In genomic region chr4:52266537-52267137, GRCh38 we compare ENCODE assay signal across 23 cellular contexts.
DNase-seq lines count a peak whose midpoint lies in the region; ATAC-seq and TF ChIP-seq lines count a peak whose summit lies in the region.
"Had no signal": no experiment of that assay in that cellular context is flagged by ENCODE, and none has a peak within 500 bp of the region (broad histone marks: within the 10 kb centered on the region; RNA-seq: fewer than 3 reads in every experiment).

No MANE protein-coding gene starts in this region.

- no peak overlapping the region for H3K4me2 ChIP-seq in GM23338
- no peak overlapping the region for H3K4me2 ChIP-seq in neural progenitor cell

- no peaks in the 10 kb centered on the region for H3K9me3 ChIP-seq in body of pancreas
- H3K9me3 ChIP-seq in neural progenitor cell (ENCODE audit: low read depth), result no peaks in the 10 kb centered on the region
- H3K9me3 ChIP-seq: gastroesophageal sphincter had no signal

- no peak for ATAC-seq in GM23338
- ATAC-seq in body of pancreas, result peak; percentile 56
- no peak for ATAC-seq in HG03108 (IDR thresholded peaks at IDR 0.05; ENCODE audit: unreplicated experiment)
- ATAC-seq in GM21528 (IDR thresholded peaks at IDR 0.05; ENCODE audit: low FRiP score, unreplicated experiment), result no peak
- ATAC-seq: activated CD8-positive, alpha-beta T cell treated with anti-CD3 and anti-CD28 coated beads, Interleukin-2, amount 10 ng/mL, durations not matched to agents 7 days and 5 days; stimulated activated naive CD8-positive, alpha-beta T cell treated with anti-CD3 and anti-CD28 coated beads, Interleukin-15, Interleukin-2, amounts not matched to agents 100 U/mL and 50 U/mL, for 24 hours had no signal

- DNase-seq in NCI-H146 (lab: John Stamatoyannopoulos, UW) (peak; percentile 33), NCI-H146 treated with DMSO at 0.1 percent for 48 hours (lab: John Stamatoyannopoulos, UW; ENCODE audit: unreplicated experiment) (no peak), GM23338 (ENCODE audit: low spot score) (no peak), body of pancreas (peak; percentile 60 to 82 (median 63)), neural progenitor cell (ENCODE audit: low spot score) (no peak)
- no peak for DNase-seq in activated CD4-positive, alpha-beta T cell treated with anti-CD3 and anti-CD28 coated beads, Interleukin-2, amount 50 U/mL, for 48 hours
- DNase-seq: activated CD4-positive, alpha-beta T cell treated with anti-CD3 and anti-CD28 coated beads for 1 hour; activated CD8-positive, alpha-beta T cell treated with anti-CD3 and anti-CD28 coated beads, Interleukin-2, amount 10 ng/mL, durations not matched to agents 7 days and 5 days; activated naive CD4-positive, alpha-beta T cell treated with anti-CD3 and anti-CD28 coated beads, Interleukin-2, amount 10 ng/mL, durations not matched to agents 7 days and 5 days; brain microvascular endothelial cell; COR-L47; mammary epithelial cell; NCI-H1105 treated with DMSO at 0.1 percent for 48 hours; NCI-H2081 treated with DMSO at 0.1 percent for 48 hours; nephron progenitor cell; retina; stimulated activated CD4-positive, alpha-beta T cell treated with anti-CD3 and anti-CD28 coated beads, Interleukin-2, amount 100 ng/mL, for 24 hours; stimulated activated naive CD8-positive, alpha-beta T cell treated with anti-CD3 and anti-CD28 coated beads, Interleukin-15, Interleukin-2, amounts not matched to agents 100 U/mL and 50 U/mL, for 24 hours had no signal

- H3K4me1 Mint-ChIP-seq in GM23338 (peaks cover 17% of the 10 kb centered on the region; the same call in 2 of the 3 replicates), neural progenitor cell (peaks cover 4% of the 10 kb centered on the region)
- H3K4me1 Mint-ChIP-seq: activated naive CD4-positive, alpha-beta T cell treated with anti-CD3 and anti-CD28 coated beads, Interleukin-2, amount 10 ng/mL, durations not matched to agents 7 days and 5 days had no signal

- peaks cover 23% of the 10 kb centered on the region for H3K4me1 ChIP-seq in GM23338 (ENCODE audit: insufficient read depth)
- peaks cover 13% of the 10 kb centered on the region for H3K4me1 ChIP-seq in body of pancreas
- no peaks in the 10 kb centered on the region for H3K4me1 ChIP-seq in neural progenitor cell

- TF ChIP-seq POLR2A in body of pancreas (IDR thresholded peaks at IDR 0.05), result no peak

- H3K4me3 Mint-ChIP-seq in GM23338 (no peak overlapping the region), neural progenitor cell (no peak overlapping the region)
- H3K4me3 Mint-ChIP-seq: activated CD8-positive, alpha-beta T cell treated with anti-CD3 and anti-CD28 coated beads, Interleukin-2, amount 10 ng/mL, durations not matched to agents 7 days and 5 days; activated naive CD4-positive, alpha-beta T cell treated with anti-CD3 and anti-CD28 coated beads, Interleukin-2, amount 10 ng/mL, durations not matched to agents 7 days and 5 days; nephron progenitor cell had no signal

- H4K20me1 ChIP-seq in GM23338 (replicated peaks; ENCODE audit: insufficient read depth) (no peaks in the 10 kb centered on the region), neural progenitor cell (ENCODE audit: low read depth) (no peaks in the 10 kb centered on the region)

- 0 out of 2 replicates have a peak, but pooled peaks cover 9% of the 10 kb centered on the region for H3K9me2 ChIP-seq in GM23338 (ENCODE audit: insufficient read depth)

- no peaks in the 10 kb centered on the region for H3F3A ChIP-seq in GM23338 (replicated peaks; ENCODE audit: low read depth)
- no peaks in the 10 kb centered on the region for H3F3A ChIP-seq in neural progenitor cell (ENCODE audit: low read depth)

- H3K27ac Mint-ChIP-seq in GM23338, result no peak overlapping the region
- H3K27ac Mint-ChIP-seq in neural progenitor cell, result no peak overlapping the region
- H3K27ac Mint-ChIP-seq: activated CD8-positive, alpha-beta T cell treated with anti-CD3 and anti-CD28 coated beads, Interleukin-2, amount 10 ng/mL, durations not matched to agents 7 days and 5 days; activated naive CD4-positive, alpha-beta T cell treated with anti-CD3 and anti-CD28 coated beads, Interleukin-2, amount 10 ng/mL, durations not matched to agents 7 days and 5 days; nephron progenitor cell had no signal

- TF ChIP-seq CTCF in GM23338 (conservative IDR thresholded peaks at IDR 0.05; ENCODE audit: low read depth in 2 of 2) (no peak), body of pancreas (IDR thresholded peaks at IDR 0.05) (no peak), neural progenitor cell (IDR thresholded peaks at IDR 0.05) (no peak)

- H2AFZ ChIP-seq in GM23338, result peak overlapping the region; percentile 80
- peak overlapping the region; percentile 42 for H2AFZ ChIP-seq in neural progenitor cell (replicated peaks)
- H2AFZ ChIP-seq: parathyroid adenoma had no signal

- H3K27me3 ChIP-seq in GM23338 (ENCODE audit: insufficient read depth), result no peaks in the 10 kb centered on the region
- no peaks in the 10 kb centered on the region for H3K27me3 ChIP-seq in body of pancreas
- no peaks in the 10 kb centered on the region for H3K27me3 ChIP-seq in neural progenitor cell
- H3K27me3 ChIP-seq: brain microvascular endothelial cell, gastroesophageal sphincter had no signal

- H3K27ac ChIP-seq in GM23338 (ENCODE audit: low read depth) (no peak overlapping the region), body of pancreas (no peak overlapping the region), neural progenitor cell (no peak overlapping the region)
- H3K27ac ChIP-seq: brain microvascular endothelial cell, C4-2B, gastroesophageal sphincter, parathyroid adenoma had no signal

- intact Hi-C loops in body of pancreas (cut with DNase I), result no loop called here

- H3K27me3 Mint-ChIP-seq in GM23338 (ENCODE audit: insufficient read depth, low read depth, poor library complexity) (peaks cover 6% of the 10 kb centered on the region), neural progenitor cell (ENCODE audit: insufficient read depth, low read depth) (peaks cover 4% of the 10 kb centered on the region)
- H3K27me3 Mint-ChIP-seq: activated naive CD4-positive, alpha-beta T cell treated with anti-CD3 and anti-CD28 coated beads, Interleukin-2, amount 10 ng/mL, durations not matched to agents 7 days and 5 days had no signal

- H3K4me3 ChIP-seq in GM23338, result no peak overlapping the region
- H3K4me3 ChIP-seq in body of pancreas, result no peak overlapping the region
- no peak overlapping the region for H3K4me3 ChIP-seq in neural progenitor cell
- H3K4me3 ChIP-seq: gastroesophageal sphincter had no signal

- peaks cover 1% of the 10 kb centered on the region; the same call in 1 of the 3 replicates for H3K36me3 Mint-ChIP-seq in GM23338 (ENCODE audit: low read depth)
- H3K36me3 Mint-ChIP-seq in neural progenitor cell, result no peaks in the 10 kb centered on the region
- H3K36me3 Mint-ChIP-seq: activated naive CD4-positive, alpha-beta T cell treated with anti-CD3 and anti-CD28 coated beads, Interleukin-2, amount 10 ng/mL, durations not matched to agents 7 days and 5 days had no signal

- H3K36me3 ChIP-seq in GM23338 (ENCODE audit: insufficient read depth) (peaks cover under 1% of the 10 kb centered on the region; the same call in 1 of the 2 replicates), body of pancreas (replicated peaks in 1 of 2; ENCODE audit: insufficient read depth in 1 of 2, low read depth in 2 of 2) (no peaks in the 10 kb centered on the region), neural progenitor cell (no peaks in the 10 kb centered on the region)
- H3K36me3 ChIP-seq: brain microvascular endothelial cell, gastroesophageal sphincter had no signal

- H3K9ac ChIP-seq in neural progenitor cell, result no peak overlapping the region
- H3K9ac ChIP-seq: parathyroid adenoma had no signal

- H3K9me3 Mint-ChIP-seq in GM23338, result peaks cover 5% of the 10 kb centered on the region
- H3K9me3 Mint-ChIP-seq in neural progenitor cell, result peaks cover 1% of the 10 kb centered on the region

- H3K79me2 ChIP-seq in GM23338 (replicated peaks; ENCODE audit: insufficient read depth) (no peaks in the 10 kb centered on the region), neural progenitor cell (ENCODE audit: low read depth) (no peaks in the 10 kb centered on the region)
- H3K79me2 ChIP-seq: parathyroid adenoma had no signal

TF ChIP-seq in GM23338, 12 proteins besides CTCF, POLR2A, EP300 and RAD21:
- TF ChIP-seq EZH2 (IDR thresholded peaks at IDR 0.05; ENCODE audit: low read depth, unreplicated experiment), result no peak
TF ChIP-seq in GM23338: peak in this region for 0.

Comparison
In these comparisons a context has a peak if more than half of its experiments do, and no peak if none do; other contexts are left out.
1. DNase-seq: peak in NCI-H146 (single experiment) and body of pancreas (4 of 4); none in NCI-H146 treated with DMSO at 0.1 percent for 48 hours (single experiment), GM23338 (single experiment), neural progenitor cell (single experiment) and activated CD4-positive, alpha-beta T cell treated with anti-CD3 and anti-CD28 coated beads, Interleukin-2, amount 50 U/mL, for 48 hours (0 of 2).